10 cellular contexts compared by ENCODE assay signal in genomic region chr3:49341996-49342395, GRCh38. TPM values are rescaled to one million over a fixed set of nuclear protein-coding genes. Genes with fewer than 3 reads are reported as not detected.
DNase-seq lines count a peak whose midpoint lies in the region; ATAC-seq and TF ChIP-seq lines count a peak whose summit lies in the region.
"Had no signal": no experiment of that assay in that cellular context is flagged by ENCODE, and none has a peak within 500 bp of the region (broad histone marks: within the 10 kb centered on the region; RNA-seq: fewer than 3 reads in every experiment).

No MANE protein-coding gene starts in this region.

- no peak for ATAC-seq in activated naive CD4-positive, alpha-beta T cell treated with anti-CD3 and anti-CD28 coated beads, Interleukin-2, amount 50 U/mL, for 72 hours
- ATAC-seq in memory B cell (ENCODE audit: low read depth) (no peak), upper lobe of right lung (no peak), HG03045 (IDR thresholded peaks at IDR 0.05; ENCODE audit: unreplicated experiment) (no peak)

- H3K4me3 ChIP-seq in upper lobe of right lung, result no peak overlapping the region

- H3K9me3 Mint-ChIP-seq in activated naive CD4-positive, alpha-beta T cell treated with anti-CD3 and anti-CD28 coated beads, Interleukin-2, amount 50 U/mL, for 24 hours, result no peaks in the 10 kb centered on the region
- peaks cover 0 to 3% of the 10 kb centered on the region in 2 donors for H3K9me3 Mint-ChIP-seq in activated naive CD4-positive, alpha-beta T cell treated with anti-CD3 and anti-CD28 coated beads, Interleukin-2, amount 50 U/mL, for 72 hours
- no peaks in the 10 kb centered on the region for H3K9me3 Mint-ChIP-seq in memory B cell

- H3K27ac ChIP-seq in upper lobe of right lung, result peak overlapping the region; percentile 99

- peak overlapping the region; percentile 93 for H3K27ac Mint-ChIP-seq in activated naive CD4-positive, alpha-beta T cell treated with anti-CD3 and anti-CD28 coated beads, Interleukin-2, amount 50 U/mL, for 24 hours
- peak overlapping the region; percentile 95 for H3K27ac Mint-ChIP-seq in activated naive CD4-positive, alpha-beta T cell treated with anti-CD3 and anti-CD28 coated beads, Interleukin-2, amount 50 U/mL, for 72 hours
- H3K27ac Mint-ChIP-seq in memory B cell, result peak overlapping the region; percentile 91

- DNase-seq in activated naive CD4-positive, alpha-beta T cell treated with anti-CD3 and anti-CD28 coated beads, Interleukin-2, amount 50 U/mL, for 16 hours, result no peak
- DNase-seq in activated naive CD4-positive, alpha-beta T cell treated with anti-CD3 and anti-CD28 coated beads, Interleukin-2, amount 50 U/mL, for 72 hours (ENCODE audit: low spot score in 2 of 2), result no peak
- DNase-seq in memory B cell (ENCODE audit: low spot score in 2 of 2), result no peak
- no peak for DNase-seq in upper lobe of right lung
- DNase-seq in amygdala (lab: John Stamatoyannopoulos, UW), result no peak
- DNase-seq in KBM-7, result no peak
- DNase-seq: foreskin fibroblast had no signal

- H3K36me3 ChIP-seq in upper lobe of right lung, result peaks cover 4% of the 10 kb centered on the region

- no peaks in the 10 kb centered on the region for H3K27me3 Mint-ChIP-seq in activated naive CD4-positive, alpha-beta T cell treated with anti-CD3 and anti-CD28 coated beads, Interleukin-2, amount 50 U/mL, for 24 hours
- no peaks in the 10 kb centered on the region for H3K27me3 Mint-ChIP-seq in memory B cell

- H3K4me1 Mint-ChIP-seq in activated naive CD4-positive, alpha-beta T cell treated with anti-CD3 and anti-CD28 coated beads, Interleukin-2, amount 50 U/mL, for 24 hours, result peaks cover 56% of the 10 kb centered on the region
- H3K4me1 Mint-ChIP-seq in memory B cell, result peaks cover 42% of the 10 kb centered on the region

- in situ Hi-C loops in KBM-7 (cut with MboI; ENCODE audit: low pct_unique_long_range_greater_than_20kb, low sequenced_read_pairs), result no loop called here

- H3K9me3 ChIP-seq in upper lobe of right lung, result no peaks in the 10 kb centered on the region

- H3K36me3 Mint-ChIP-seq in activated naive CD4-positive, alpha-beta T cell treated with anti-CD3 and anti-CD28 coated beads, Interleukin-2, amount 50 U/mL, for 24 hours, result no peaks in the 10 kb centered on the region
- H3K36me3 Mint-ChIP-seq in activated naive CD4-positive, alpha-beta T cell treated with anti-CD3 and anti-CD28 coated beads, Interleukin-2, amount 50 U/mL, for 72 hours, result peaks cover 18 to 19% of the 10 kb centered on the region in 2 donors
- H3K36me3 Mint-ChIP-seq in memory B cell, result peaks cover 3% of the 10 kb centered on the region

- TF ChIP-seq CTCF in upper lobe of right lung (IDR thresholded peaks at IDR 0.05), result no peak

- H3K4me1 ChIP-seq in upper lobe of right lung, result peaks cover 40% of the 10 kb centered on the region

- H3K27me3 ChIP-seq in upper lobe of right lung, result no peaks in the 10 kb centered on the region

- peak overlapping the region; percentile 21 for H3K4me3 Mint-ChIP-seq in activated naive CD4-positive, alpha-beta T cell treated with anti-CD3 and anti-CD28 coated beads, Interleukin-2, amount 50 U/mL, for 24 hours
- peak overlapping the region; percentile 35 for H3K4me3 Mint-ChIP-seq in memory B cell

- intact Hi-C loops in upper lobe of right lung (cut with DNase I), result no loop called here

RNA-seq across cellular contexts. Expression of gene USP4, which starts 2.1 kb away (rescaled TPM):
- 10 to 100 TPM; 76.0 to 92.8 TPM for total RNA-seq in activated naive CD4-positive, alpha-beta T cell treated with anti-CD3 and anti-CD28 coated beads, Interleukin-2, amount 50 U/mL, for 72 hours
- total RNA-seq in upper lobe of right lung, result 69.6 TPM

RNA-seq across cellular contexts. Expression of gene GPX1, which starts 16.2 kb away (rescaled TPM):
- total RNA-seq in activated naive CD4-positive, alpha-beta T cell treated with anti-CD3 and anti-CD28 coated beads, Interleukin-2, amount 50 U/mL, for 72 hours, result 100 to 1,000 TPM; 180 to 264 TPM
- total RNA-seq in upper lobe of right lung, result 415 TPM
- total RNA-seq: RPMI7951 had no signal
